3 cellular contexts compared by ENCODE assay signal in genomic region chr1:93136445-93136844, GRCh38.
TF ChIP-seq lines count a peak whose summit lies in the region.

No MANE protein-coding gene starts in this region.

TF ChIP-seq in HepG2, 621 proteins besides CTCF, POLR2A, EP300 and RAD21:
- TF ChIP-seq TP53 (CRISPR knock-in tag; conservative IDR thresholded peaks at IDR 0.05): no peak
- TF ChIP-seq MAFF (IDR thresholded peaks at IDR 0.05; ENCODE audit: low read depth, low read length): peak; percentile 55; the same call in 1 of the 2 replicates
- TF ChIP-seq MAFK (conservative IDR thresholded peaks at IDR 0.05 in 1 of 2, IDR thresholded peaks at IDR 0.05 in 1 of 2; ENCODE audit: low read length in 2 of 2): peak; percentile 59 to 71
- no peak for TF ChIP-seq FOXA1 (IDR thresholded peaks at IDR 0.05)
- TF ChIP-seq FOXA1 (CRISPR knock-in tag; IDR thresholded peaks at IDR 0.05): no peak
- TF ChIP-seq NFKB2 (CRISPR knock-in tag; IDR thresholded peaks at IDR 0.05; ENCODE audit: borderline replicate concordance): no peak
- no peak for TF ChIP-seq JARID2 (CRISPR knock-in tag; IDR thresholded peaks at IDR 0.05; ENCODE audit: insufficient replicate concordance)

TF ChIP-seq in WTC11, 78 proteins besides CTCF, POLR2A, EP300 and RAD21:
- TF ChIP-seq ELF4 (CRISPR knock-in tag; IDR thresholded peaks at IDR 0.05; ENCODE audit: low read depth) (no peak), ZNF232 (CRISPR knock-in tag; IDR thresholded peaks at IDR 0.05) (no peak), FOXK1 (CRISPR knock-in tag; IDR thresholded peaks at IDR 0.05) (no peak), JUN (CRISPR knock-in tag; IDR thresholded peaks at IDR 0.05) (no peak), ZNF532 (CRISPR knock-in tag; IDR thresholded peaks at IDR 0.05; ENCODE audit: borderline replicate concordance) (no peak), SMAD3 (CRISPR knock-in tag; IDR thresholded peaks at IDR 0.05; ENCODE audit: borderline replicate concordance) (no peak), TCF7 (CRISPR knock-in tag; IDR thresholded peaks at IDR 0.05; ENCODE audit: low read depth) (no peak), STAT6 (CRISPR knock-in tag; conservative IDR thresholded peaks at IDR 0.05; ENCODE audit: low read depth) (no peak), GTF2I (CRISPR knock-in tag; conservative IDR thresholded peaks at IDR 0.05) (no peak), KAT7 (CRISPR knock-in tag; IDR thresholded peaks at IDR 0.05; ENCODE audit: borderline replicate concordance) (no peak), JAZF1 (CRISPR knock-in tag; IDR thresholded peaks at IDR 0.05) (no peak), NR3C1 (CRISPR knock-in tag; conservative IDR thresholded peaks at IDR 0.05; ENCODE audit: low read depth) (no peak), NFYB (CRISPR knock-in tag; conservative IDR thresholded peaks at IDR 0.05; ENCODE audit: low read depth) (no peak)
- TF ChIP-seq, protein P1, sequence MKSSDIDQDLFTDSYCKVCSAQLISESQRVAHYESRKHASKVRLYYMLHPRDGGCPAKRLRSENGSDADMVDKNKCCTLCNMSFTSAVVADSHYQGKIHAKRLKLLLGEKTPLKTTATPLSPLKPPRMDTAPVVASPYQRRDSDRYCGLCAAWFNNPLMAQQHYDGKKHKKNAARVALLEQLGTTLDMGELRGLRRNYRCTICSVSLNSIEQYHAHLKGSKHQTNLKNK (CRISPR knock-in tag; IDR thresholded peaks at IDR 0.05): no peak
- TF ChIP-seq, protein P2, sequence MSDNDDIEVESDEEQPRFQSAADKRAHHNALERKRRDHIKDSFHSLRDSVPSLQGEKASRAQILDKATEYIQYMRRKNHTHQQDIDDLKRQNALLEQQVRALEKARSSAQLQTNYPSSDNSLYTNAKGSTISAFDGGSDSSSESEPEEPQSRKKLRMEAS (CRISPR knock-in tag; IDR thresholded peaks at IDR 0.05): no peak

TF ChIP-seq in K562, 482 proteins besides CTCF, POLR2A, EP300 and RAD21:
- peak; percentile 32; the same call in 1 of the 2 replicates for TF ChIP-seq ZNF316 (IDR thresholded peaks at IDR 0.05)
- TF ChIP-seq POLR2H (tag; IDR thresholded peaks at IDR 0.05; ENCODE audit: low read depth): no peak
